In the genomic region with DNA sequence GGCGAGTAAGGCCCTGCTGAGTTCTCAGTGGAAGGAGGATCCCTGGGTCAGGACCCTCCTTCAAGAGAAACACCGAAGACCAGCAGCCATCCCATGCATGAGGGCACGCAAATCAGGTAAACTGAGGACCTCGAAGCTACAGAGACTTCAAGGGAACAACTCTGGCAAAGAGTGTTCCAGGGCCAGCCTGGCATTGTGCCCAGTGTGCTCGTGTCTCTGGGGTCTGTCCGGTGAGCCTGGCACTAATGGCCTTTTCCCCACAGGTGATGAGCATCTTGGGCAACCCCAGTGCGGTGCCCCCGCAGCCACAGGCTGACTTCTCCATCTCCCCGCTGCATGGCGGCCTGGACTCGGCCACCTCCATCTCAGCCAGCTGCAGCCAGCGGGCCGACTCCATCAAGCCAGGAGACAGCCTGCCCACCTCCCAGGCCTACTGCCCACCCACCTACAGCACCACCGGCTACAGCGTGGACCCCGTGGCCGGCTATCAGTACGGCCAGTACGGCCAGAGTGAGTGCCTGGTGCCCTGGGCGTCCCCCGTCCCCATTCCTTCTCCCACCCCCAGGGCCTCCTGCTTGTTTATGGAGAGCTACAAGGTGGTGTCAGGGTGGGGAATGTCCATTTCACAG, we compare ENCODE assay signal across 27 cellular contexts.
"Had no signal": no experiment of that assay in that cellular context is flagged by ENCODE, and none has a peak within 500 bp of the region (broad histone marks: within the 10 kb centered on the region; RNA-seq: fewer than 3 reads in every experiment).

No MANE protein-coding gene starts in this region.

- H3K27me3 ChIP-seq: ovary, right lobe of liver, thyroid gland had no signal

- H3K4me1 ChIP-seq: foreskin keratinocyte, gastroesophageal sphincter, heart left ventricle, right lobe of liver, stomach, thyroid gland had no signal

- H3K79me2 ChIP-seq: hepatocyte had no signal

- H3K36me3 ChIP-seq: gastroesophageal sphincter, heart left ventricle, neural progenitor cell, ovary, right lobe of liver, stomach, thyroid gland had no signal

- FAIRE-seq: kidney, small intestine had no signal

- H3K4me2 ChIP-seq: hepatocyte, neural progenitor cell had no signal

- H3K4me3 ChIP-seq: gastroesophageal sphincter, heart left ventricle, hepatocyte, neural progenitor cell, ovary, right lobe of liver, stomach, thyroid gland had no signal

- ATAC-seq: effector memory CD8-positive, alpha-beta T cell; esophagus mucosa; foreskin keratinocyte; gastroesophageal sphincter; heart left ventricle; left lobe of liver; naive thymus-derived CD4-positive, alpha-beta T cell; right lobe of liver had no signal

- H2AFZ ChIP-seq: hepatocyte, neural progenitor cell had no signal

- H3K9me3 ChIP-seq: gastroesophageal sphincter, heart left ventricle, ovary, right lobe of liver, stomach, thyroid gland had no signal

- H3K27ac ChIP-seq: epithelial cell of prostate, foreskin keratinocyte, gastroesophageal sphincter, heart left ventricle, hepatocyte, neural progenitor cell, ovary, right lobe of liver, stomach, thyroid gland had no signal

- DNase-seq: cerebellar nuclear complex; cortex of kidney; effector memory CD8-positive, alpha-beta T cell; foreskin keratinocyte; heart left ventricle; kidney; mesenchymal stem cell; midbrain; naive thymus-derived CD4-positive, alpha-beta T cell; nucleus accumbens; ovary; right lobe of liver; small intestine; stimulated activated CD4-positive, alpha-beta T cell treated with anti-CD3 and anti-CD28 coated beads, Interleukin-12 subunit alpha, Interleukin-12 subunit beta, amount 100 ng/mL, for 4 hours; stimulated activated CD4-positive, alpha-beta T cell treated with anti-CD3 and anti-CD28 coated beads, Interleukin-1b, Interleukin-23, amount 100 ng/mL, for 48 hours; stimulated activated CD4-positive, alpha-beta T cell treated with anti-CD3 and anti-CD28 coated beads, Interleukin-4, amount 100 ng/mL, for 1 hour; stimulated activated CD8-positive, alpha-beta memory T cell treated with anti-CD3 and anti-CD28 coated beads, Interleukin-4, amount 100 ng/mL, for 48 hours; stimulated activated naive CD4-positive, alpha-beta T cell treated with Interleukin-2 at 50 U/mL for 16 hours; stomach; thyroid gland; trophoblast cell had no signal
